In the genomic region with DNA sequence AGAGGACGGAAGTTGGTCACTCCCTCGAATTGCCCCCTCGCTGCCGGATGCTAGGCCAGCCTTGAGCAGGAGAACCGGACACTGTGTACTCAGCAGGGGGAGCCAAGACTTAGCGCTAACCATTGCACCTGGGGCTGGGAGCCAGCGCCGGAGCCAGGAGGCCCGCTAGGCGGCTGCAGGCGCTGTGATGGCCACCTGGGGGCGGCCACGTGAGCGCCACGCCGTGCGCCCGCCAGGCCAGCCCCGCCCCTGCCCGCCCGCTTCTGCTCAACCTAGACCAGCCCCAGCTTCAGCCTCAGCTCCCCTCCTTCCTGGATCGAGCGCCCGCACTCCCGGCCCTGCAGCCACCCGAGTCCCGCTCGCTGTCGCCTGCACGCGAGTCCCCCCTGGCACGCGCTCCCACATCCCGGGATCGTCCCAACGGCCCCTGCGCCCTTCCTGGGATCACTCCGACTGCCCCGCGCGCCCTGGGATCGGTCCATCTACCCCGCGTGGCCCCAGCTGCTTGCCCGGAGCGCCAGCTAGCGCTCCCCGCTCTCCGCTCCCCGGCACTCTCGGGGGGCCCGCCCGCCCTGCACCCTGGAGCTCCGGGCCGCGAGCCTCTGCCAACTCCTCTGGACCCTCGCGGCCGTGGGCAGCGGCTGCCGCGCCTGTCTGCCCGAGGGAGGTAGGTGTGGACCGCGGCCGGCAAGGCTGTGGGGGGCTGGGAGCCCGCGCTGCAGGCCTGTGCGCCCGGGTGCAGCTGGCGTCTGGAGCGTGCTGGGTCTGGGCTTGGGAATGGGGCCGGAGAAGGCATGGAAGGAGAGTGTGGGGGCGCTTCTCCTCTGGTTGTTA, we compare ENCODE assay signal across 8 cellular contexts. TPM values are rescaled to one million over a fixed set of nuclear protein-coding genes. Genes with fewer than 3 reads are reported as not detected.
DNase-seq lines count a peak whose midpoint lies in the region; ATAC-seq lines count a peak whose summit lies in the region.

A gene (plus strand): TSS at position 266 of the 834 bp plus-strand sequence. CDS start 19,452 bp downstream, outside the sequence.

- intact Hi-C loops in left colon (cut with DNase I, micrococcal nuclease): loop anchor here in 1 of 2 donors (10.0 kb wide), 1 partner anchor 89 kb away; a partner anchor contains a TSS

- peak; percentile 87 for DNase-seq in Ammon's horn (ENCODE audit: low spot score)
- peak; percentile 68 for DNase-seq in NCI-H446 treated with DMSO at 0.1 percent for 48 hours (lab: John Stamatoyannopoulos, UW)
- DNase-seq in activated CD4-positive, alpha-beta T cell treated with anti-CD3 and anti-CD28 coated beads for 4 hours: peak; percentile 77 to 78
- DNase-seq in left colon: peak; percentile 94 to 95
- peak; percentile 83 for DNase-seq in stimulated activated CD4-positive, alpha-beta T cell treated with anti-CD3 and anti-CD28 coated beads, Interleukin-1b, Interleukin-23, amount 100 ng/mL, for 48 hours

- ATAC-seq in GM19035 (IDR thresholded peaks at IDR 0.05; ENCODE audit: unreplicated experiment): peak; percentile 88
- peak; percentile 81 for ATAC-seq in HG03354 (IDR thresholded peaks at IDR 0.05; ENCODE audit: poor library complexity, severe bottlenecking, unreplicated experiment)
- ATAC-seq in left colon: peak; percentile 86

- H3K27ac ChIP-seq in cingulate gyrus (ENCODE audit: low read depth, low read length): peak within 1 kb of the TSS; percentile 75

RNA-seq across cellular contexts. Expression of the gene that starts here (rescaled TPM):
- total RNA-seq in left colon: 10 to 100 TPM; 26.4 to 35.2 TPM

Comparison
In these comparisons a context has a peak if more than half of its experiments do, and no peak if none do; other contexts are left out.
1. Peak in every context shown above with its lines: DNase-seq, ATAC-seq and H3K27ac ChIP-seq.